Comparison of ENCODE assay signal across 8 cellular contexts in the genomic region with DNA sequence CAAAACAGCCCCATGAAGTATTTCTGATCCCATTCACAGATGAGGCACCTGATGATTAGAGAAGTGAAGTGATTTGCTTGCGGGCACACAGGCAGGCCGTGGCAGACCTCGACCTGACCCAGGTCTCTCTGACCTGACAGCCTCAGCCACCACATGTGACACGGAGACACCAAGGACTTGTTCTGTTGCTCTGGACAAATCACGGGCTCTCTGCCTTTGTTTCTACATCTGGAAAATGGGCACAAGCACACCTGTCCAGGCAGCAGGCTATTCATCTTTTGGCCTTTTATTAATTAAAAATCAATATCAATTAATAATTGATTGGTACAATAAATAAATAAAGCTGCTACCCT. TPM values are rescaled to one million over a fixed set of nuclear protein-coding genes. Genes with fewer than 3 reads are reported as not detected.
DNase-seq lines count a peak whose midpoint lies in the region; ATAC-seq and TF ChIP-seq lines count a peak whose summit lies in the region.

No MANE protein-coding gene starts in this region.

- H3K36me3 Mint-ChIP-seq in activated naive CD4-positive, alpha-beta T cell treated with anti-CD3 and anti-CD28 coated beads, Interleukin-2, amount 10 ng/mL, durations not matched to agents 7 days and 5 days = peaks cover 56% of the 10 kb centered on the region
- H3K36me3 Mint-ChIP-seq in activated T-helper 1 cell treated with anti-CD3 and anti-CD28 coated beads, Interleukin-12 subunit alpha, Interleukin-12 subunit beta, Interleukin-2, Interleukin-4 antibody, amounts not matched to agents 30 ng/mL and 10 ng/mL and 1 ng/mL, durations not matched to agents 14 hours and 24 hours and 36 hours (ENCODE audit: low read depth) = peaks cover 55% of the 10 kb centered on the region

- 33% methylated on average over 5 of the region's 5 CpGs for WGBS in liver
- 89 to 91% methylated on average over 5 of the region's 5 CpGs for WGBS in tibial nerve, 2 donors

- H3K27me3 ChIP-seq in liver (ENCODE audit: control insufficient read depth in 4 of 4, insufficient read depth in 4 of 4, low read length in 3 of 4) (no peaks in the 10 kb centered on the region), tibial nerve (no peaks in the 10 kb centered on the region)

- in situ Hi-C loops in KBM-7 (cut with MboI; ENCODE audit: low pct_unique_long_range_greater_than_20kb, low sequenced_read_pairs) = no loop called here

- TF ChIP-seq EP300 in tibial nerve (IDR thresholded peaks at IDR 0.05) = no peak

- no peak for DNase-seq in activated naive CD4-positive, alpha-beta T cell treated with anti-CD3 and anti-CD28 coated beads, Interleukin-2, amount 10 ng/mL, durations not matched to agents 7 days and 5 days
- no peak for DNase-seq in activated naive CD4-positive, alpha-beta T cell treated with Interleukin-2 at 50 U/mL for 16 hours
- no peak for DNase-seq in activated T-helper 1 cell treated with anti-CD3 and anti-CD28 coated beads, Interleukin-12 subunit alpha, Interleukin-12 subunit beta, Interleukin-2, Interleukin-4 antibody, amounts not matched to agents 30 ng/mL and 10 ng/mL and 1 ng/mL, durations not matched to agents 14 hours and 24 hours and 36 hours (ENCODE audit: low spot score)
- no peak for DNase-seq in tibial nerve (ENCODE audit: low spot score in 2 of 2)
- DNase-seq in KBM-7 = no peak
- no peak for DNase-seq in activated CD4-positive, alpha-beta T cell treated with anti-CD3 and anti-CD28 coated beads for 48 hours

- H3K27ac ChIP-seq in liver (ENCODE audit: low read depth in 1 of 2, low read length in 2 of 2) (peak overlapping the region; percentile 92 to 96), tibial nerve (peak overlapping the region in 3 of 4 donors; percentile 96 to 98 (median 97))

- H3K4me1 Mint-ChIP-seq in activated naive CD4-positive, alpha-beta T cell treated with anti-CD3 and anti-CD28 coated beads, Interleukin-2, amount 10 ng/mL, durations not matched to agents 7 days and 5 days = peaks cover 78% of the 10 kb centered on the region
- H3K4me1 Mint-ChIP-seq in activated T-helper 1 cell treated with anti-CD3 and anti-CD28 coated beads, Interleukin-12 subunit alpha, Interleukin-12 subunit beta, Interleukin-2, Interleukin-4 antibody, amounts not matched to agents 30 ng/mL and 10 ng/mL and 1 ng/mL, durations not matched to agents 14 hours and 24 hours and 36 hours (ENCODE audit: low read depth) = peaks cover 80% of the 10 kb centered on the region

- CTCF ChIA-PET in activated naive CD4-positive, alpha-beta T cell treated with anti-CD3 and anti-CD28 coated beads, Interleukin-2, amount 10 ng/mL, durations not matched to agents 7 days and 5 days (lab: Charles Lee) = interaction anchor here (0.9 to 8.3 kb wide), 6 partner anchors 30 to 161 kb away, joined by 3 to 70 read pairs (median 4); no protein-coding TSS in a partner anchor

- H3K4me3 Mint-ChIP-seq in activated naive CD4-positive, alpha-beta T cell treated with anti-CD3 and anti-CD28 coated beads, Interleukin-2, amount 10 ng/mL, durations not matched to agents 7 days and 5 days = peak overlapping the region; percentile 79
- peak overlapping the region; percentile 95 for H3K4me3 Mint-ChIP-seq in activated T-helper 1 cell treated with anti-CD3 and anti-CD28 coated beads, Interleukin-12 subunit alpha, Interleukin-12 subunit beta, Interleukin-2, Interleukin-4 antibody, amounts not matched to agents 30 ng/mL and 10 ng/mL and 1 ng/mL, durations not matched to agents 14 hours and 24 hours and 36 hours

- intact Hi-C loops in activated T-helper 1 cell treated with anti-CD3 and anti-CD28 coated beads, Interleukin-12 subunit alpha, Interleukin-12 subunit beta, Interleukin-2, Interleukin-4 antibody, amounts not matched to agents 30 ng/mL and 10 ng/mL and 1 ng/mL, durations not matched to agents 14 hours and 24 hours and 36 hours (cut with micrococcal nuclease) = no loop called here

- no peaks in the 10 kb centered on the region for H3K9me3 Mint-ChIP-seq in activated naive CD4-positive, alpha-beta T cell treated with anti-CD3 and anti-CD28 coated beads, Interleukin-2, amount 10 ng/mL, durations not matched to agents 7 days and 5 days
- H3K9me3 Mint-ChIP-seq in activated T-helper 1 cell treated with anti-CD3 and anti-CD28 coated beads, Interleukin-12 subunit alpha, Interleukin-12 subunit beta, Interleukin-2, Interleukin-4 antibody, amounts not matched to agents 30 ng/mL and 10 ng/mL and 1 ng/mL, durations not matched to agents 14 hours and 24 hours and 36 hours = no peaks in the 10 kb centered on the region

- peak overlapping the region; percentile 63 to 88 for H3K9ac ChIP-seq in liver (ENCODE audit: low read depth in 1 of 2, low read length in 2 of 2)

- H3K36me3 ChIP-seq in liver (ENCODE audit: control insufficient read depth in 4 of 4, insufficient read depth in 3 of 4, low read depth in 1 of 4, low read length in 3 of 4) = no peaks in the 10 kb centered on the region
- H3K36me3 ChIP-seq in tibial nerve = no peaks in the 10 kb centered on the region

- no peak overlapping the region for H3K4me3 ChIP-seq in liver (ENCODE audit: low read depth in 1 of 3, low read length in 3 of 3)
- no peak overlapping the region for H3K4me3 ChIP-seq in tibial nerve

- H3K27ac Mint-ChIP-seq in activated naive CD4-positive, alpha-beta T cell treated with anti-CD3 and anti-CD28 coated beads, Interleukin-2, amount 10 ng/mL, durations not matched to agents 7 days and 5 days = peak overlapping the region; percentile 96
- peak overlapping the region; percentile 99 for H3K27ac Mint-ChIP-seq in activated T-helper 1 cell treated with anti-CD3 and anti-CD28 coated beads, Interleukin-12 subunit alpha, Interleukin-12 subunit beta, Interleukin-2, Interleukin-4 antibody, amounts not matched to agents 30 ng/mL and 10 ng/mL and 1 ng/mL, durations not matched to agents 14 hours and 24 hours and 36 hours

- ATAC-seq in HG02981 (IDR thresholded peaks at IDR 0.05; ENCODE audit: unreplicated experiment) = no peak

- H3K9me3 ChIP-seq in liver (ENCODE audit: control insufficient read depth in 4 of 4, low read length in 3 of 4) (no peaks in the 10 kb centered on the region), tibial nerve (no peaks in the 10 kb centered on the region)

- TF ChIP-seq CTCF in liver (IDR thresholded peaks at IDR 0.05; ENCODE audit: low read depth, low read length, missing input control) (no peak), tibial nerve (IDR thresholded peaks at IDR 0.05) (no peak)

- H3K4me1 ChIP-seq in liver (ENCODE audit: control insufficient read depth in 4 of 4, insufficient read depth in 4 of 4, low read length in 3 of 4) (peaks cover 22 to 79% (median 61%) of the 10 kb centered on the region in 4 donors), tibial nerve (peaks cover 0 to 88% (median 66%) of the 10 kb centered on the region in 4 donors)

- no peaks in the 10 kb centered on the region for H3K27me3 Mint-ChIP-seq in activated naive CD4-positive, alpha-beta T cell treated with anti-CD3 and anti-CD28 coated beads, Interleukin-2, amount 10 ng/mL, durations not matched to agents 7 days and 5 days
- no peaks in the 10 kb centered on the region for H3K27me3 Mint-ChIP-seq in activated T-helper 1 cell treated with anti-CD3 and anti-CD28 coated beads, Interleukin-12 subunit alpha, Interleukin-12 subunit beta, Interleukin-2, Interleukin-4 antibody, amounts not matched to agents 30 ng/mL and 10 ng/mL and 1 ng/mL, durations not matched to agents 14 hours and 24 hours and 36 hours (ENCODE audit: insufficient read depth)

- TF ChIP-seq POLR2A in tibial nerve (IDR thresholded peaks at IDR 0.05) = no peak

- no peak for TF ChIP-seq RAD21 in liver (IDR thresholded peaks at IDR 0.05)

TF ChIP-seq in liver, 16 proteins besides CTCF, POLR2A, EP300 and RAD21 (continues in another document):
- TF ChIP-seq, protein P1, sequence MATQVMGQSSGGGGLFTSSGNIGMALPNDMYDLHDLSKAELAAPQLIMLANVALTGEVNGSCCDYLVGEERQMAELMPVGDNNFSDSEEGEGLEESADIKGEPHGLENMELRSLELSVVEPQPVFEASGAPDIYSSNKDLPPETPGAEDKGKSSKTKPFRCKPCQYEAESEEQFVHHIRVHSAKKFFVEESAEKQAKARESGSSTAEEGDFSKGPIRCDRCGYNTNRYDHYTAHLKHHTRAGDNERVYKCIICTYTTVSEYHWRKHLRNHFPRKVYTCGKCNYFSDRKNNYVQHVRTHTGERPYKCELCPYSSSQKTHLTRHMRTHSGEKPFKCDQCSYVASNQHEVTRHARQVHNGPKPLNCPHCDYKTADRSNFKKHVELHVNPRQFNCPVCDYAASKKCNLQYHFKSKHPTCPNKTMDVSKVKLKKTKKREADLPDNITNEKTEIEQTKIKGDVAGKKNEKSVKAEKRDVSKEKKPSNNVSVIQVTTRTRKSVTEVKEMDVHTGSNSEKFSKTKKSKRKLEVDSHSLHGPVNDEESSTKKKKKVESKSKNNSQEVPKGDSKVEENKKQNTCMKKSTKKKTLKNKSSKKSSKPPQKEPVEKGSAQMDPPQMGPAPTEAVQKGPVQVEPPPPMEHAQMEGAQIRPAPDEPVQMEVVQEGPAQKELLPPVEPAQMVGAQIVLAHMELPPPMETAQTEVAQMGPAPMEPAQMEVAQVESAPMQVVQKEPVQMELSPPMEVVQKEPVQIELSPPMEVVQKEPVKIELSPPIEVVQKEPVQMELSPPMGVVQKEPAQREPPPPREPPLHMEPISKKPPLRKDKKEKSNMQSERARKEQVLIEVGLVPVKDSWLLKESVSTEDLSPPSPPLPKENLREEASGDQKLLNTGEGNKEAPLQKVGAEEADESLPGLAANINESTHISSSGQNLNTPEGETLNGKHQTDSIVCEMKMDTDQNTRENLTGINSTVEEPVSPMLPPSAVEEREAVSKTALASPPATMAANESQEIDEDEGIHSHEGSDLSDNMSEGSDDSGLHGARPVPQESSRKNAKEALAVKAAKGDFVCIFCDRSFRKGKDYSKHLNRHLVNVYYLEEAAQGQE (IDR thresholded peaks at IDR 0.05) = no peak
- TF ChIP-seq TAF1 (conservative IDR thresholded peaks at IDR 0.05) (no peak), JUND (IDR thresholded peaks at IDR 0.05) (no peak), FOXA2 (IDR thresholded peaks at IDR 0.05) (no peak), GABPA (IDR thresholded peaks at IDR 0.05 in 1 of 2, conservative IDR thresholded peaks at IDR 0.05 in 1 of 2) (no peak)
- TF ChIP-seq, protein P2, sequence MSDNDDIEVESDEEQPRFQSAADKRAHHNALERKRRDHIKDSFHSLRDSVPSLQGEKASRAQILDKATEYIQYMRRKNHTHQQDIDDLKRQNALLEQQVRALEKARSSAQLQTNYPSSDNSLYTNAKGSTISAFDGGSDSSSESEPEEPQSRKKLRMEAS (IDR thresholded peaks at IDR 0.05) = no peak

RNA-seq across cellular contexts. Expression of a gene that starts 3.4 kb away (rescaled TPM):
- total RNA-seq in activated T-helper 1 cell treated with anti-CD3 and anti-CD28 coated beads, Interleukin-12 subunit alpha, Interleukin-12 subunit beta, Interleukin-2, Interleukin-4 antibody, amounts not matched to agents 30 ng/mL and 10 ng/mL and 1 ng/mL, durations not matched to agents 14 hours and 24 hours and 36 hours = 64.4 and 64.7 TPM in 2 replicates
- total RNA-seq in liver = 1 to 10 TPM; 1.2 to 7.8 TPM
- 1 to 10 TPM; 2.2 to 6.1 TPM for polyA plus RNA-seq in liver
- total RNA-seq in tibial nerve = 10 to 100 TPM in 3 of 4 donors, 1 to 10 TPM in 1; 9.6 to 15.6 (median 13.3) TPM

RNA-seq across cellular contexts. Expression of a gene that starts 51.5 kb away (rescaled TPM):
- total RNA-seq in activated T-helper 1 cell treated with anti-CD3 and anti-CD28 coated beads, Interleukin-12 subunit alpha, Interleukin-12 subunit beta, Interleukin-2, Interleukin-4 antibody, amounts not matched to agents 30 ng/mL and 10 ng/mL and 1 ng/mL, durations not matched to agents 14 hours and 24 hours and 36 hours = 0.44 and 0.56 TPM in 2 replicates
- not detected for total RNA-seq in liver
- not detected for polyA plus RNA-seq in liver
- not detected for total RNA-seq in tibial nerve
